In genomic region chr6:70863343-70863742, GRCh38 we compare ENCODE assay signal across 16 cellular contexts.
DNase-seq lines count a peak whose midpoint lies in the region; ATAC-seq and TF ChIP-seq lines count a peak whose summit lies in the region.
"Had no signal": no experiment of that assay in that cellular context is flagged by ENCODE, and none has a peak within 500 bp of the region (broad histone marks: within the 10 kb centered on the region; RNA-seq: fewer than 3 reads in every experiment).

No MANE protein-coding gene starts in this region.

- CTCF ChIA-PET in activated B cell treated with CpG ODN at 0.5 μM for 24 hours (lab: Charles Lee), result interaction anchor here (0.6 to 1.2 kb wide), 3 partner anchors 21 to 626 kb away, joined by 3 read pairs; no protein-coding TSS in a partner anchor

- TF ChIP-seq POLR2A in Peyer's patch (IDR thresholded peaks at IDR 0.05), result no peak

- H3K9me3 ChIP-seq in Peyer's patch, result no peaks in the 10 kb centered on the region

- TF ChIP-seq CTCF in activated B cell treated with CpG ODN at 0.5 μM for 24 hours (IDR thresholded peaks at IDR 0.05), result no peak
- no peak for TF ChIP-seq CTCF in Peyer's patch (IDR thresholded peaks at IDR 0.05)

- no peaks in the 10 kb centered on the region for H3K4me1 ChIP-seq in Peyer's patch

- peaks cover 4% of the 10 kb centered on the region for H3K9me3 Mint-ChIP-seq in activated B cell treated with CpG ODN at 0.5 μM for 24 hours
- H3K9me3 Mint-ChIP-seq: CD8-positive, alpha-beta T cell; T-helper 1 cell treated with Interleukin-12 subunit alpha and Interleukin-12 subunit beta and Interleukin-4 antibody, amounts not matched to agents 30 μg/mL and 1 μg/mL, for 36 hours had no signal

- H3K4me3 Mint-ChIP-seq in activated B cell treated with CpG ODN at 0.5 μM for 24 hours, result no peak overlapping the region
- H3K4me3 Mint-ChIP-seq: CD8-positive, alpha-beta T cell; T-helper 1 cell treated with Interleukin-12 subunit alpha and Interleukin-12 subunit beta and Interleukin-4 antibody, amounts not matched to agents 30 μg/mL and 1 μg/mL, for 36 hours had no signal

- peaks cover 29% of the 10 kb centered on the region for H3K36me3 Mint-ChIP-seq in activated B cell treated with CpG ODN at 0.5 μM for 24 hours (ENCODE audit: low read depth)

- no peak overlapping the region for H3K27ac ChIP-seq in Peyer's patch

- intact Hi-C loops in activated B cell treated with CpG ODN at 0.5 μM for 24 hours (cut with micrococcal nuclease), result no loop called here

- peaks cover 17% of the 10 kb centered on the region for H3K4me1 Mint-ChIP-seq in activated B cell treated with CpG ODN at 0.5 μM for 24 hours

- ATAC-seq in GM18511 (IDR thresholded peaks at IDR 0.05; ENCODE audit: unreplicated experiment), result peak; percentile 53
- peak; percentile 33 for ATAC-seq in GM21576 (IDR thresholded peaks at IDR 0.05; ENCODE audit: unreplicated experiment)
- ATAC-seq in activated B cell treated with CpG ODN at 0.5 μM for 24 hours (ENCODE audit: low read depth), result peak; percentile 34
- ATAC-seq: CD8-positive, alpha-beta T cell; HCT116; SK-N-SH treated with all-trans-retinoic acid at 6 μM for 48 hours had no signal

- no peak overlapping the region for H3K4me3 ChIP-seq in Peyer's patch

- no peak overlapping the region for H3K27ac Mint-ChIP-seq in activated B cell treated with CpG ODN at 0.5 μM for 24 hours
- H3K27ac Mint-ChIP-seq: CD8-positive, alpha-beta T cell; T-helper 1 cell treated with Interleukin-12 subunit alpha and Interleukin-12 subunit beta and Interleukin-4 antibody, amounts not matched to agents 30 μg/mL and 1 μg/mL, for 36 hours had no signal

- H3K27me3 ChIP-seq in Peyer's patch, result no peaks in the 10 kb centered on the region

- DNase-seq in NAMALWA (ENCODE audit: low spot score) (peak; percentile 42), activated B cell treated with CpG ODN at 0.5 μM for 24 hours (no peak), NCI-H146 treated with DMSO at 0.1 percent for 48 hours (lab: John Stamatoyannopoulos, UW; ENCODE audit: unreplicated experiment) (no peak), Peyer's patch (no peak), SIG-M5 treated with dmso at 0.1 percent for 504 hours (lab: John Stamatoyannopoulos, UW; ENCODE audit: unreplicated experiment) (no peak)
- DNase-seq: ACHN; CD8-positive, alpha-beta T cell; NCI-H1105; NCI-H2029; NCI-H2171 treated with DMSO at 0.1 percent for 48 hours; Right ventricle myocardium superior had no signal

- POLR2A ChIA-PET in activated B cell treated with CpG ODN at 0.5 μM for 24 hours (lab: Charles Lee), result no interaction called here

- H3K36me3 ChIP-seq in Peyer's patch, result peaks cover 0 to 21% (median 0%) of the 10 kb centered on the region in 3 donors

- H3K27me3 Mint-ChIP-seq in activated B cell treated with CpG ODN at 0.5 μM for 24 hours, result no peaks in the 10 kb centered on the region
